ENCODE assay signal across 8 cellular contexts in genomic region chr10:13439771-13440708, GRCh38.
DNase-seq lines count a peak whose midpoint lies in the region; ATAC-seq and TF ChIP-seq lines count a peak whose summit lies in the region.

No MANE protein-coding gene starts in this region.

- no peaks in the 10 kb centered on the region for H3K36me3 ChIP-seq in mucosa of descending colon (ENCODE audit: low read depth)

- ATAC-seq in HG02852 (IDR thresholded peaks at IDR 0.05; ENCODE audit: unreplicated experiment) (peak; percentile 57), mucosa of descending colon (peak; percentile 97), GM18519 (IDR thresholded peaks at IDR 0.05; ENCODE audit: low FRiP score, unreplicated experiment) (no peak)
- peak; percentile 95 for ATAC-seq in activated CD8-positive, alpha-beta T cell treated with anti-CD3 and anti-CD28 coated beads, Interleukin-2, amount 10 ng/mL, durations not matched to agents 7 days and 5 days
- ATAC-seq in effector memory CD8-positive, alpha-beta T cell (replicated peaks): peak; percentile 96

- TF ChIP-seq CTCF in mucosa of descending colon (IDR thresholded peaks at IDR 0.05): peak; percentile 76

- H3K4me3 ChIP-seq in mucosa of descending colon: no peak overlapping the region

- peak overlapping the region; percentile 20 for H3K4me3 Mint-ChIP-seq in activated CD8-positive, alpha-beta T cell treated with anti-CD3 and anti-CD28 coated beads, Interleukin-2, amount 10 ng/mL, durations not matched to agents 7 days and 5 days
- H3K4me3 Mint-ChIP-seq in effector memory CD8-positive, alpha-beta T cell: peak overlapping the region; percentile 69 to 75

- H3K4me1 ChIP-seq in mucosa of descending colon (ENCODE audit: low read depth): peaks cover 12% of the 10 kb centered on the region

- H3K9me3 Mint-ChIP-seq in activated CD8-positive, alpha-beta T cell treated with anti-CD3 and anti-CD28 coated beads, Interleukin-2, amount 10 ng/mL, durations not matched to agents 7 days and 5 days (ENCODE audit: insufficient read depth): no peaks in the 10 kb centered on the region
- H3K9me3 Mint-ChIP-seq in effector memory CD8-positive, alpha-beta T cell: no peaks in the 10 kb centered on the region

- H3K4me1 Mint-ChIP-seq in activated CD8-positive, alpha-beta T cell treated with anti-CD3 and anti-CD28 coated beads, Interleukin-2, amount 10 ng/mL, durations not matched to agents 7 days and 5 days (ENCODE audit: low read depth): peaks cover 9% of the 10 kb centered on the region
- H3K4me1 Mint-ChIP-seq in effector memory CD8-positive, alpha-beta T cell (ENCODE audit: low read depth in 2 of 2): peaks cover 6 to 7% of the 10 kb centered on the region in 2 donors

- CTCF ChIA-PET in activated CD8-positive, alpha-beta T cell treated with anti-CD3 and anti-CD28 coated beads, Interleukin-2, amount 10 ng/mL, durations not matched to agents 7 days and 5 days (lab: Charles Lee): interaction anchor here (0.6 to 6.2 kb wide), 23 partner anchors 9 to 474 kb away, joined by 3 to 66 read pairs (median 4); partner anchors contain the start of gene MCM10

- H3K36me3 Mint-ChIP-seq in activated CD8-positive, alpha-beta T cell treated with anti-CD3 and anti-CD28 coated beads, Interleukin-2, amount 10 ng/mL, durations not matched to agents 7 days and 5 days (ENCODE audit: low read depth): no peaks in the 10 kb centered on the region
- H3K36me3 Mint-ChIP-seq in effector memory CD8-positive, alpha-beta T cell (ENCODE audit: insufficient read depth): no peaks in the 10 kb centered on the region

- H3K9me3 ChIP-seq in mucosa of descending colon: no peaks in the 10 kb centered on the region

- DNase-seq in EH (ENCODE audit: low read depth): peak; percentile 46
- DNase-seq in NCI-H510A treated with DMSO at 0.1 percent for 48 hours (lab: John Stamatoyannopoulos, UW): peak; percentile 74
- DNase-seq in activated CD8-positive, alpha-beta T cell treated with anti-CD3 and anti-CD28 coated beads, Interleukin-2, amount 10 ng/mL, durations not matched to agents 7 days and 5 days: peak; percentile 70
- DNase-seq in effector memory CD8-positive, alpha-beta T cell: peak; percentile 46 to 63 (median 56)
- peak; percentile 66 to 84 (median 74) for DNase-seq in mucosa of descending colon
- peak; percentile 4 to 14 for DNase-seq in stimulated activated CD8-positive, alpha-beta memory T cell treated with anti-CD3 and anti-CD28 coated beads, Interleukin-4, amount 100 ng/mL, for 4 hours (ENCODE audit: low read depth in 2 of 2, low spot score in 1 of 2)

- POLR2A ChIA-PET in activated CD8-positive, alpha-beta T cell treated with anti-CD3 and anti-CD28 coated beads, Interleukin-2, amount 10 ng/mL, durations not matched to agents 7 days and 5 days (lab: Charles Lee): interaction anchor here (0.6 kb wide), 1 partner anchor 148 kb away, joined by 3 read pairs; no protein-coding TSS in a partner anchor

- intact Hi-C loops in mucosa of descending colon (cut with DNase I, micrococcal nuclease): loop anchor here (2.0 to 10.0 kb wide), 2 partner anchors 65 to 67 kb away; no protein-coding TSS in a partner anchor

- no peak overlapping the region for H3K27ac Mint-ChIP-seq in activated CD8-positive, alpha-beta T cell treated with anti-CD3 and anti-CD28 coated beads, Interleukin-2, amount 10 ng/mL, durations not matched to agents 7 days and 5 days
- no peak overlapping the region for H3K27ac Mint-ChIP-seq in effector memory CD8-positive, alpha-beta T cell

- H3K27me3 Mint-ChIP-seq in activated CD8-positive, alpha-beta T cell treated with anti-CD3 and anti-CD28 coated beads, Interleukin-2, amount 10 ng/mL, durations not matched to agents 7 days and 5 days (ENCODE audit: low read depth): peaks cover 35% of the 10 kb centered on the region
- H3K27me3 Mint-ChIP-seq in effector memory CD8-positive, alpha-beta T cell: peaks cover 61 to 75% of the 10 kb centered on the region in 2 donors

Comparison
In these comparisons a context has a peak if more than half of its experiments do, and no peak if none do; other contexts are left out.
1. DNase-seq: peak in every context shown above with its lines; median percentile 74 in NCI-H510A treated with DMSO at 0.1 percent for 48 hours; 74 in mucosa of descending colon; 70 in activated CD8-positive, alpha-beta T cell treated with anti-CD3 and anti-CD28 coated beads, Interleukin-2, amount 10 ng/mL, durations not matched to agents 7 days and 5 days; 56 in effector memory CD8-positive, alpha-beta T cell; 46 in EH; 9 in stimulated activated CD8-positive, alpha-beta memory T cell treated with anti-CD3 and anti-CD28 coated beads, Interleukin-4, amount 100 ng/mL, for 4 hours.